Comparison of ENCODE assay signal across 1 cellular context in the genomic region with DNA sequence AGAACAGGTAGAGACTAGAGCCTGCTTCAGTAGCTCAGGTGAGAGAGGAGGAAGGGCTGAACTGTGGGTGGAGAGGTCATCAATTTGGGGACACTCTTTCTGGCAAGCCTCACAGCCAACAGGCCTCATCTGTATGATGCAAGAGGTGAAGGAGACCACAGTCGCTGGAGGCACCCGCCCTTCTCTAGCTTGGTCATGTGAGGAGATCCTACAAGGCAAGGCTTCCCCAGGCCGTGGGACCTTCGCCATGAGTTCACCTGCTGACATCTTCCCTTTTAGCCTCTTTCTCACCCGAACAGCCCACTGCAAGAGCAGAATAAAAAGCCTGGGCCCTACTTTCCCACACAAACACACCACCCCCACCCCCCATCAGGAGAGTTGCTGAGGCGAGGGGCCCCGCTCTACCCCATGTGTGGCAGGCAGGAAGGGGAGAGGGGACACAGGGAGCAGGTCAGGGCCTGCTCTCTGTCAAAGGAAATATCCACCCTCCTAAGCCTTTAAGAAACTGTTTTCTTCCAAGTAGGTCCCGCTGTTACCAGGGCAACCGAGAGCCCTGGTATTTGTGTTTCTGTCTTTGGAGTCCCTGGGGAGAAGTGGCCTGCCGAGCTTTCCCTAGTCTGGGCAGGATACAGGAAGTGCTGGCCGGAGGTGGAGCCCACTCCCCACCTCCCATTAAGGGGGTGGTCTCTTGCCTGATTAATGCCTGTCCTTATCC.
TF ChIP-seq lines count a peak whose summit lies in the region.

No MANE protein-coding gene starts in this region.

TF ChIP-seq in HepG2, 621 proteins besides CTCF, POLR2A, EP300 and RAD21 (continued from another document):
- TF ChIP-seq, protein P1, sequence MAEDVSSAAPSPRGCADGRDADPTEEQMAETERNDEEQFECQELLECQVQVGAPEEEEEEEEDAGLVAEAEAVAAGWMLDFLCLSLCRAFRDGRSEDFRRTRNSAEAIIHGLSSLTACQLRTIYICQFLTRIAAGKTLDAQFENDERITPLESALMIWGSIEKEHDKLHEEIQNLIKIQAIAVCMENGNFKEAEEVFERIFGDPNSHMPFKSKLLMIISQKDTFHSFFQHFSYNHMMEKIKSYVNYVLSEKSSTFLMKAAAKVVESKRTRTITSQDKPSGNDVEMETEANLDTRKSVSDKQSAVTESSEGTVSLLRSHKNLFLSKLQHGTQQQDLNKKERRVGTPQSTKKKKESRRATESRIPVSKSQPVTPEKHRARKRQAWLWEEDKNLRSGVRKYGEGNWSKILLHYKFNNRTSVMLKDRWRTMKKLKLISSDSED (CRISPR knock-in tag; IDR thresholded peaks at IDR 0.05): no peak
- TF ChIP-seq, protein P2, sequence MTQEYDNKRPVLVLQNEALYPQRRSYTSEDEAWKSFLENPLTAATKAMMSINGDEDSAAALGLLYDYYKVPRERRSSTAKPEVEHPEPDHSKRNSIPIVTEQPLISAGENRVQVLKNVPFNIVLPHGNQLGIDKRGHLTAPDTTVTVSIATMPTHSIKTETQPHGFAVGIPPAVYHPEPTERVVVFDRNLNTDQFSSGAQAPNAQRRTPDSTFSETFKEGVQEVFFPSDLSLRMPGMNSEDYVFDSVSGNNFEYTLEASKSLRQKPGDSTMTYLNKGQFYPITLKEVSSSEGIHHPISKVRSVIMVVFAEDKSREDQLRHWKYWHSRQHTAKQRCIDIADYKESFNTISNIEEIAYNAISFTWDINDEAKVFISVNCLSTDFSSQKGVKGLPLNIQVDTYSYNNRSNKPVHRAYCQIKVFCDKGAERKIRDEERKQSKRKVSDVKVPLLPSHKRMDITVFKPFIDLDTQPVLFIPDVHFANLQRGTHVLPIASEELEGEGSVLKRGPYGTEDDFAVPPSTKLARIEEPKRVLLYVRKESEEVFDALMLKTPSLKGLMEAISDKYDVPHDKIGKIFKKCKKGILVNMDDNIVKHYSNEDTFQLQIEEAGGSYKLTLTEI (CRISPR knock-in tag; conservative IDR thresholded peaks at IDR 0.05): no peak
- TF ChIP-seq FOSL1 (CRISPR knock-in tag; IDR thresholded peaks at IDR 0.05; ENCODE audit: borderline replicate concordance) (no peak), FOXK1 (CRISPR knock-in tag; IDR thresholded peaks at IDR 0.05; ENCODE audit: borderline replicate concordance, low read depth) (no peak)
- TF ChIP-seq, protein P3, sequence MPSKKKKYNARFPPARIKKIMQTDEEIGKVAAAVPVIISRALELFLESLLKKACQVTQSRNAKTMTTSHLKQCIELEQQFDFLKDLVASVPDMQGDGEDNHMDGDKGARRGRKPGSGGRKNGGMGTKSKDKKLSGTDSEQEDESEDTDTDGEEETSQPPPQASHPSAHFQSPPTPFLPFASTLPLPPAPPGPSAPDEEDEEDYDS (CRISPR knock-in tag; IDR thresholded peaks at IDR 0.05): no peak
